Comparison of ENCODE assay signal across 18 cellular contexts in genomic region chr2:175872716-175873115, GRCh38.
"Had no signal": no experiment of that assay in that cellular context is flagged by ENCODE, and none has a peak within 500 bp of the region (broad histone marks: within the 10 kb centered on the region; RNA-seq: fewer than 3 reads in every experiment).

No MANE protein-coding gene starts in this region.

- H3K4me3 ChIP-seq: breast epithelium had no signal

- ATAC-seq: activated CD8-positive, alpha-beta T cell treated with anti-CD3 and anti-CD28 coated beads, Interleukin-2, amount 10 ng/mL, durations not matched to agents 7 days and 5 days; activated naive CD4-positive, alpha-beta T cell treated with anti-CD3 and anti-CD28 coated beads, Interleukin-2, amount 50 U/mL, for 72 hours; left lobe of liver; WTC11 had no signal

- H3K9me3 ChIP-seq: breast epithelium had no signal

- H3K27me3 ChIP-seq: breast epithelium had no signal

- H3K27ac ChIP-seq: breast epithelium, epithelial cell of prostate had no signal

- H3K36me3 ChIP-seq: breast epithelium had no signal

- H3K4me1 ChIP-seq: breast epithelium had no signal

- DNase-seq: activated CD4-positive, alpha-beta T cell treated with anti-CD3 and anti-CD28 coated beads for 4 hours; activated CD8-positive, alpha-beta memory T cell treated with anti-CD3 and anti-CD28 coated beads, Interleukin-2, amount 50 U/mL, for 4 hours; activated CD8-positive, alpha-beta T cell treated with anti-CD3 and anti-CD28 coated beads, Interleukin-2, amount 10 ng/mL, durations not matched to agents 7 days and 5 days; activated effector memory CD4-positive, alpha-beta T cell treated with anti-CD3 and anti-CD28 coated beads, Interleukin-2, amount 50 U/mL, for 16 hours; activated T-cell treated with anti-CD3 and anti-CD28 coated beads, Interleukin-2, amount 50 U/mL, for 48 hours; amniotic stem cell; islet precursor cell; midbrain; small intestine; stimulated activated CD4-positive, alpha-beta T cell treated with anti-CD3 and anti-CD28 coated beads, Interleukin-4, amount 100 ng/mL, for 4 hours; stimulated activated CD8-positive, alpha-beta memory T cell treated with anti-CD3 and anti-CD28 coated beads, Interleukin-4, amount 100 ng/mL, for 48 hours; stimulated activated naive CD4-positive, alpha-beta T cell treated with Interleukin-2 at 50 U/mL for 16 hours; substantia nigra had no signal
